Comparison of ENCODE assay signal across 9 cellular contexts in genomic region chr3:171788546-171789351, GRCh38. TPM values are rescaled to one million over a fixed set of nuclear protein-coding genes. Genes with fewer than 3 reads are reported as not detected.
DNase-seq lines count a peak whose midpoint lies in the region; ATAC-seq and TF ChIP-seq lines count a peak whose summit lies in the region.
"Had no signal": no experiment of that assay in that cellular context is flagged by ENCODE, and none has a peak within 500 bp of the region (broad histone marks: within the 10 kb centered on the region; RNA-seq: fewer than 3 reads in every experiment).

No MANE protein-coding gene starts in this region.

- DNase-seq in EH (ENCODE audit: low read depth) = peak; percentile 95
- peak; percentile 95 for DNase-seq in NCI-H1048 (lab: John Stamatoyannopoulos, UW)
- DNase-seq in choroid plexus epithelial cell (ENCODE audit: low read depth) = peak; percentile 91
- no peak for DNase-seq in mucosa of descending colon
- DNase-seq in dedifferentiated amniotic fluid mesenchymal stem cell (ENCODE audit: extremely low spot score) = no peak
- no peak for DNase-seq in stimulated activated CD4-positive, alpha-beta T cell treated with anti-CD3 and anti-CD28 coated beads, Interleukin-2, amount 100 ng/mL, for 48 hours
- no peak for DNase-seq in islet precursor cell
- no peak for DNase-seq in stimulated activated CD4-positive, alpha-beta T cell treated with anti-CD3 and anti-CD28 coated beads, Interleukin-4, amount 100 ng/mL, for 1 hour
- DNase-seq: activated CD4-positive, CD25-positive, alpha-beta regulatory T cell treated with anti-CD3 and anti-CD28 coated beads, Interleukin-2, amount 50 U/mL, for 72 hours had no signal

- no peaks in the 10 kb centered on the region for H3K36me3 ChIP-seq in mucosa of descending colon (ENCODE audit: low read depth)

- TF ChIP-seq CTCF in choroid plexus epithelial cell (conservative IDR thresholded peaks at IDR 0.05; ENCODE audit: low read depth, low read length) = peak; percentile 22
- no peak for TF ChIP-seq CTCF in mucosa of descending colon (IDR thresholded peaks at IDR 0.05)

- H3K4me1 ChIP-seq in mucosa of descending colon (ENCODE audit: low read depth) = peaks cover 18% of the 10 kb centered on the region

- intact Hi-C loops in mucosa of descending colon (cut with DNase I, micrococcal nuclease) = no loop called here

- no peaks in the 10 kb centered on the region for H3K9me3 ChIP-seq in mucosa of descending colon

- H3K4me3 ChIP-seq in choroid plexus epithelial cell (ENCODE audit: low read depth, low read length) (no peak overlapping the region), mucosa of descending colon (no peak overlapping the region)

- ATAC-seq in mucosa of descending colon = peak; percentile 77

RNA-seq across cellular contexts. Expression of gene PLD1, which starts 21.5 kb away (rescaled TPM):
- 100 to 1,000 TPM in 1 of 3 donors, 10 to 100 TPM in 2; 46.6 to 105 (median 65.1) TPM for total RNA-seq in mucosa of descending colon

RNA-seq across cellular contexts. Expression of gene TMEM212, which starts 54.4 kb away (rescaled TPM):
- total RNA-seq in mucosa of descending colon = not detected

Comparison
In these comparisons a context has a peak if more than half of its experiments do, and no peak if none do; other contexts are left out.
1. DNase-seq: peak in EH (single experiment), NCI-H1048 (single experiment) and choroid plexus epithelial cell (single experiment); none in mucosa of descending colon (0 of 3), dedifferentiated amniotic fluid mesenchymal stem cell (single experiment), stimulated activated CD4-positive, alpha-beta T cell treated with anti-CD3 and anti-CD28 coated beads, Interleukin-2, amount 100 ng/mL, for 48 hours (0 of 2), islet precursor cell (single experiment) and stimulated activated CD4-positive, alpha-beta T cell treated with anti-CD3 and anti-CD28 coated beads, Interleukin-4, amount 100 ng/mL, for 1 hour (single experiment).